26 cellular contexts compared by ENCODE assay signal in genomic region chr10:49118450-49118849, GRCh38. TPM values are rescaled to one million over a fixed set of nuclear protein-coding genes. Genes with fewer than 3 reads are reported as not detected.
"Had no signal": no experiment of that assay in that cellular context is flagged by ENCODE, and none has a peak within 500 bp of the region (broad histone marks: within the 10 kb centered on the region; RNA-seq: fewer than 3 reads in every experiment).

No MANE protein-coding gene starts in this region.

- H3K9me3 Mint-ChIP-seq: activated naive CD4-positive, alpha-beta T cell treated with anti-CD3 and anti-CD28 coated beads for 36 hours; activated naive CD8-positive, alpha-beta T cell treated with anti-CD3 and anti-CD28 coated beads, Interleukin-2, amount 10 ng/mL, durations not matched to agents 7 days and 5 days; mesothelial cell of epicardium; natural killer cell; T-helper 1 cell treated with Interleukin-12 subunit alpha and Interleukin-12 subunit beta and Interleukin-4 antibody, amounts not matched to agents 30 μg/mL and 1 μg/mL, for 36 hours; type B pancreatic cell had no signal

- H3K4me1 Mint-ChIP-seq: natural killer cell; stimulated activated effector memory CD8-positive, alpha-beta T cell treated with anti-CD3 and anti-CD28 coated beads, Interleukin-12 subunit alpha, Interleukin-12 subunit beta, amount 100 ng/mL, for 72 hours had no signal

- DNase-seq: activated effector memory CD4-positive, alpha-beta T cell treated with Interleukin-2 at 50 U/mL for 16 hours; activated naive CD4-positive, alpha-beta T cell treated with anti-CD3 and anti-CD28 coated beads for 36 hours; activated naive CD8-positive, alpha-beta T cell treated with anti-CD3 and anti-CD28 coated beads, Interleukin-2, amount 10 ng/mL, durations not matched to agents 7 days and 5 days; activated T-cell treated with anti-CD3 and anti-CD28 coated beads, Interleukin-2, amount 50 U/mL, for 48 hours; amygdala; cerebellar nuclear complex; cortex of kidney; erythroblast; foreskin keratinocyte; kidney glomerular epithelial cell; left lung; natural killer cell; nucleus accumbens; right lobe of liver; stimulated activated CD4-positive, alpha-beta T cell treated with anti-CD3 and anti-CD28 coated beads, Interleukin-2, amount 100 ng/mL, for 24 hours; T1000 had no signal

- H3K27me3 ChIP-seq: right lobe of liver had no signal

- H3K36me3 Mint-ChIP-seq: activated naive CD8-positive, alpha-beta T cell treated with anti-CD3 and anti-CD28 coated beads, Interleukin-2, amount 10 ng/mL, durations not matched to agents 7 days and 5 days; mesothelial cell of epicardium; natural killer cell; stimulated activated effector memory CD8-positive, alpha-beta T cell treated with anti-CD3 and anti-CD28 coated beads, Interleukin-12 subunit alpha, Interleukin-12 subunit beta, amount 100 ng/mL, for 72 hours; type B pancreatic cell; WTC11 had no signal

- H3K27ac Mint-ChIP-seq: activated naive CD4-positive, alpha-beta T cell treated with anti-CD3 and anti-CD28 coated beads for 36 hours; activated naive CD8-positive, alpha-beta T cell treated with anti-CD3 and anti-CD28 coated beads, Interleukin-2, amount 10 ng/mL, durations not matched to agents 7 days and 5 days; mesothelial cell of epicardium; natural killer cell; stimulated activated effector memory CD8-positive, alpha-beta T cell treated with anti-CD3 and anti-CD28 coated beads, Interleukin-12 subunit alpha, Interleukin-12 subunit beta, amount 100 ng/mL, for 72 hours; T-helper 1 cell treated with Interleukin-12 subunit alpha and Interleukin-12 subunit beta and Interleukin-4 antibody, amounts not matched to agents 30 μg/mL and 1 μg/mL, for 36 hours; type B pancreatic cell; WTC11 had no signal

- H3K9me3 ChIP-seq: left lung, right lobe of liver had no signal

- H3K4me3 ChIP-seq: left lung, right lobe of liver, skin epidermis had no signal

- H3K4me1 ChIP-seq: foreskin keratinocyte had no signal

- FAIRE-seq: endometrium had no signal

- H3K4me3 Mint-ChIP-seq: activated naive CD4-positive, alpha-beta T cell treated with anti-CD3 and anti-CD28 coated beads for 36 hours; activated naive CD8-positive, alpha-beta T cell treated with anti-CD3 and anti-CD28 coated beads, Interleukin-2, amount 10 ng/mL, durations not matched to agents 7 days and 5 days; mesothelial cell of epicardium; natural killer cell; stimulated activated effector memory CD8-positive, alpha-beta T cell treated with anti-CD3 and anti-CD28 coated beads, Interleukin-12 subunit alpha, Interleukin-12 subunit beta, amount 100 ng/mL, for 72 hours; T-helper 1 cell treated with Interleukin-12 subunit alpha and Interleukin-12 subunit beta and Interleukin-4 antibody, amounts not matched to agents 30 μg/mL and 1 μg/mL, for 36 hours; type B pancreatic cell; WTC11 had no signal

- ATAC-seq: foreskin keratinocyte; left lung; natural killer cell; right lobe of liver; stimulated activated effector memory CD8-positive, alpha-beta T cell treated with anti-CD3 and anti-CD28 coated beads, Interleukin-12 subunit alpha, Interleukin-12 subunit beta, amount 100 ng/mL, for 72 hours; WTC11 had no signal

- H3K36me3 ChIP-seq: left lung, right lobe of liver had no signal

- H3K27ac ChIP-seq: foreskin keratinocyte, left lung, right lobe of liver, skin epidermis had no signal

RNA-seq across cellular contexts. Expression of gene VSTM4, which starts 3.1 kb away (rescaled TPM):
- total RNA-seq: activated naive CD4-positive, alpha-beta T cell treated with anti-CD3 and anti-CD28 coated beads for 36 hours; activated naive CD8-positive, alpha-beta T cell treated with anti-CD3 and anti-CD28 coated beads, Interleukin-2, amount 10 ng/mL, durations not matched to agents 7 days and 5 days; foreskin keratinocyte had no signal
- polyA plus RNA-seq: foreskin keratinocyte had no signal

RNA-seq across cellular contexts. Expression of gene FAM170B, which starts 15.4 kb away (rescaled TPM):
- total RNA-seq: activated CD8-positive, alpha-beta memory T cell treated with anti-CD3 and anti-CD28 coated beads for 36 hours; activated naive CD4-positive, alpha-beta T cell treated with anti-CD3 and anti-CD28 coated beads for 36 hours; activated naive CD8-positive, alpha-beta T cell treated with anti-CD3 and anti-CD28 coated beads, Interleukin-2, amount 10 ng/mL, durations not matched to agents 7 days and 5 days; foreskin keratinocyte; lung microvascular endothelial cell; mesothelial cell of epicardium; natural killer cell; right lobe of liver; temporal lobe; WTC11 had no signal
- polyA plus RNA-seq: foreskin keratinocyte had no signal
